Comparison of ENCODE assay signal across 11 cellular contexts in genomic region chr1:241090798-241091197, GRCh38.
"Had no signal": no experiment of that assay in that cellular context is flagged by ENCODE, and none has a peak within 500 bp of the region (broad histone marks: within the 10 kb centered on the region; RNA-seq: fewer than 3 reads in every experiment).

No MANE protein-coding gene starts in this region.

- H3K36me3 ChIP-seq: HAP-1 had no signal

- H3K27me3 Mint-ChIP-seq: IgD-negative memory B cell had no signal

- H3K4me3 Mint-ChIP-seq: HFFc6, IgD-negative memory B cell had no signal

- ATAC-seq: HCT116, HepG2 had no signal

- H3K27ac Mint-ChIP-seq: HFFc6, IgD-negative memory B cell had no signal

- DNase-seq: GM23248, GOT3, H7, HFFc6, Karpas-422, KBM-7 had no signal

- H3K4me1 ChIP-seq: HAP-1 had no signal

- H3K9me3 ChIP-seq: HAP-1 had no signal

- H3K27ac ChIP-seq: GM23248, KMS-11 had no signal

- H3K9me3 Mint-ChIP-seq: HFFc6 had no signal

- H3K4me3 ChIP-seq: GM23248, HAP-1 had no signal
